ENCODE assay signal across 8 cellular contexts in genomic region chr5:151157426-151158286, GRCh38. TPM values are rescaled to one million over a fixed set of nuclear protein-coding genes. Genes with fewer than 3 reads are reported as not detected.
A peak's percentile ranks its signal among the peaks of the same experiment; 100 is the strongest.
DNase-seq lines count a peak whose midpoint lies in the region; ATAC-seq, FAIRE-seq and TF ChIP-seq lines count a peak whose summit lies in the region.

Gene ANXA6, minus strand, starts transcription at chr5:151157779. Its CDS starts 9,878 bp downstream, at chr5:151147901.

- no peak for TF ChIP-seq CTCF in lung (IDR thresholded peaks at IDR 0.05; ENCODE audit: control extremely low read depth, extremely low read depth)

- CTCF ChIA-PET in activated CD4-positive, alpha-beta memory T cell treated with anti-CD3 and anti-CD28 coated beads, Interleukin-2, amount 10 ng/mL, durations not matched to agents 7 days and 5 days (lab: Charles Lee) = interaction anchor here (0.6 to 2.0 kb wide), 10 partner anchors 9 to 708 kb away, joined by 3 to 17 read pairs (median 3); partner anchors contain the start of genes GM2A and RPS14

- no peaks in the 10 kb centered on the region for H3K27me3 ChIP-seq in lung (ENCODE audit: control insufficient read depth, insufficient read depth)

- H3K4me1 ChIP-seq in lung (ENCODE audit: control insufficient read depth in 2 of 2, insufficient read depth in 2 of 2, low read length in 2 of 2) = peaks cover 15% of the 10 kb centered on the region in 2 donors

- no peaks in the 10 kb centered on the region for H3K36me3 ChIP-seq in lung (ENCODE audit: control insufficient read depth in 2 of 2, insufficient read depth in 2 of 2, low read length in 2 of 2)

- peaks cover 39% of the 10 kb centered on the region for H3K36me3 Mint-ChIP-seq in activated CD4-positive, alpha-beta memory T cell treated with anti-CD3 and anti-CD28 coated beads, Interleukin-2, amount 10 ng/mL, durations not matched to agents 7 days and 5 days (ENCODE audit: low read depth)

- no peaks in the 10 kb centered on the region for H3K9me3 ChIP-seq in lung (ENCODE audit: control insufficient read depth in 2 of 2, insufficient read depth in 1 of 2, low read length in 1 of 2)

- DNase-seq in 8988T (peak; percentile 93), GM18507 (ENCODE audit: extremely low spot score, insufficient read length, low read depth) (no peak), NCI-H460 (ENCODE audit: extremely low read depth, low read depth) (peak; percentile 74), lung (ENCODE audit: low spot score) (peak; percentile 83)
- peak; percentile 75 for DNase-seq in activated CD4-positive, alpha-beta memory T cell treated with anti-CD3 and anti-CD28 coated beads, Interleukin-2, amount 10 ng/mL, durations not matched to agents 7 days and 5 days
- DNase-seq in effector CD8-positive, alpha-beta T cell (lab: John Stamatoyannopoulos, UW) = peak; percentile 50
- peak; percentile 36 to 71 (median 48) for DNase-seq in stimulated activated CD4-positive, alpha-beta T cell treated with anti-CD3 and anti-CD28 coated beads, TNF-alpha, amount 100 ng/mL, for 24 hours (ENCODE audit: low read depth in 3 of 3)

- POLR2A ChIA-PET in activated CD4-positive, alpha-beta memory T cell treated with anti-CD3 and anti-CD28 coated beads, Interleukin-2, amount 10 ng/mL, durations not matched to agents 7 days and 5 days (lab: Charles Lee) = interaction anchor here (0.7 to 2.0 kb wide), 17 partner anchors 9 to 613 kb away, joined by 3 to 12 read pairs (median 5); partner anchors contain the start of gene CCDC69

- peak within 1 kb of the TSS; percentile 95 for H3K4me3 Mint-ChIP-seq in activated CD4-positive, alpha-beta memory T cell treated with anti-CD3 and anti-CD28 coated beads, Interleukin-2, amount 10 ng/mL, durations not matched to agents 7 days and 5 days

- peak within 1 kb of the TSS; percentile 90 to 98 for H3K27ac ChIP-seq in lung (ENCODE audit: low read depth in 1 of 2, low read length in 1 of 2)

- H3K27me3 Mint-ChIP-seq in activated CD4-positive, alpha-beta memory T cell treated with anti-CD3 and anti-CD28 coated beads, Interleukin-2, amount 10 ng/mL, durations not matched to agents 7 days and 5 days = no peaks in the 10 kb centered on the region

- ATAC-seq in HG03039 (IDR thresholded peaks at IDR 0.05; ENCODE audit: unreplicated experiment) = peak; percentile 38
- peak; percentile 99 for ATAC-seq in lung (ENCODE audit: insufficient read depth, low FRiP score)

- H3K9me3 Mint-ChIP-seq in activated CD4-positive, alpha-beta memory T cell treated with anti-CD3 and anti-CD28 coated beads, Interleukin-2, amount 10 ng/mL, durations not matched to agents 7 days and 5 days = no peaks in the 10 kb centered on the region

- 0% methylated on average over 57 to 60 of the region's 60 CpGs for WGBS in lung, 2 donors

- peak within 1 kb of the TSS; percentile 96 for H3K27ac Mint-ChIP-seq in activated CD4-positive, alpha-beta memory T cell treated with anti-CD3 and anti-CD28 coated beads, Interleukin-2, amount 10 ng/mL, durations not matched to agents 7 days and 5 days

- H3K4me3 ChIP-seq in lung = peak within 1 kb of the TSS; percentile 83

- peak; percentile 89 for FAIRE-seq in GM18507 (lab: Jason Lieb, UNC)

- H3K4me1 Mint-ChIP-seq in activated CD4-positive, alpha-beta memory T cell treated with anti-CD3 and anti-CD28 coated beads, Interleukin-2, amount 10 ng/mL, durations not matched to agents 7 days and 5 days = peaks cover 42% of the 10 kb centered on the region

RNA-seq across cellular contexts. Expression of gene ANXA6, which starts in this region (rescaled TPM):
- 26.0 and 30.6 TPM in 2 replicates for total RNA-seq in NCI-H460 (2014; rRNA removed; shearing (Covaris generic))
- 69.5 and 69.6 TPM in 2 replicates for polyA plus RNA-seq in NCI-H460 (2014; cell fraction: nucleus; rRNA removed)
- 100 to 1,000 TPM; 603 to 606 TPM for total RNA-seq in activated CD4-positive, alpha-beta memory T cell treated with anti-CD3 and anti-CD28 coated beads, Interleukin-2, amount 10 ng/mL, durations not matched to agents 7 days and 5 days
- 100 to 1,000 TPM; 168 to 208 TPM for total RNA-seq in lung
- polyA plus RNA-seq in lung = 100 to 1,000 TPM in 1 of 2 donors, 10 to 100 TPM in 1; 61.4 to 143 TPM
